In genomic region chr4:95524184-95524583, GRCh38 we compare ENCODE assay signal across 20 cellular contexts. TPM values are rescaled to one million over a fixed set of nuclear protein-coding genes. Genes with fewer than 3 reads are reported as not detected.
DNase-seq lines count a peak whose midpoint lies in the region; TF ChIP-seq lines count a peak whose summit lies in the region.
"Had no signal": no experiment of that assay in that cellular context is flagged by ENCODE, and none has a peak within 500 bp of the region (broad histone marks: within the 10 kb centered on the region; RNA-seq: fewer than 3 reads in every experiment).

No MANE protein-coding gene starts in this region.

- no peak overlapping the region for H3K4me3 Mint-ChIP-seq in nephron
- H3K4me3 Mint-ChIP-seq: CD4-positive, alpha-beta memory T cell had no signal

- peaks cover 28% of the 10 kb centered on the region for H3K4me1 Mint-ChIP-seq in nephron
- H3K4me1 Mint-ChIP-seq: CD4-positive, alpha-beta memory T cell had no signal

- peak overlapping the region; percentile 67 to 85 (median 78) for H3K27ac Mint-ChIP-seq in nephron
- H3K27ac Mint-ChIP-seq: CD4-positive, alpha-beta memory T cell had no signal

- TF ChIP-seq CTCF in BE2C (IDR thresholded peaks at IDR 0.05; ENCODE audit: low read depth, low read length) (no peak), HEK293 (tag by site-specific recombination; IDR thresholded peaks at IDR 0.05) (no peak), nephron (IDR thresholded peaks at IDR 0.05; ENCODE audit: unreplicated experiment in 3 of 3) (no peak), dorsolateral prefrontal cortex (IDR thresholded peaks at IDR 0.05 in 54 of 56, conservative IDR thresholded peaks at IDR 0.05 in 2 of 56; ENCODE audit: low read depth in 1 of 56, partially characterized antibody in 56 of 56) (no peak)

- no peaks in the 10 kb centered on the region for H3K27me3 Mint-ChIP-seq in nephron (ENCODE audit: low read depth)
- H3K27me3 Mint-ChIP-seq: CD4-positive, alpha-beta memory T cell had no signal

- peak overlapping the region; percentile 33; the same call in 1 of the 2 replicates for H3K4me3 ChIP-seq in BE2C (ENCODE audit: low read depth, low read length)
- H3K4me3 ChIP-seq in HEK293 (ENCODE audit: low read depth, low read length): no peak overlapping the region
- H3K4me3 ChIP-seq in dorsolateral prefrontal cortex: peak overlapping the region in 2 of 59 donors; percentile 19 to 20
- H3K4me3 ChIP-seq: BLaER1, HAP-1, MG63 had no signal

- H3K27me3 ChIP-seq in BE2C (no peaks in the 10 kb centered on the region), dorsolateral prefrontal cortex (no peaks in the 10 kb centered on the region)
- H3K27me3 ChIP-seq: BLaER1, MG63 had no signal

- peaks cover 12% of the 10 kb centered on the region for H3K36me3 Mint-ChIP-seq in nephron (ENCODE audit: low read depth)
- H3K36me3 Mint-ChIP-seq: CD4-positive, alpha-beta memory T cell had no signal

- POLR2A ChIA-PET in HEK293 (lab: Yijun Ruan, JAX): no interaction called here

- H3K36me3 ChIP-seq in BE2C (peaks cover 11% of the 10 kb centered on the region), HEK293 (ENCODE audit: control insufficient read depth in 2 of 2, insufficient read depth in 1 of 2, low read length in 2 of 2) (no peaks in the 10 kb centered on the region)
- H3K36me3 ChIP-seq: BLaER1, HAP-1, MG63 had no signal

- intact Hi-C loops in dorsolateral prefrontal cortex (cut with DNase I): no loop called here

- peak; percentile 75 for DNase-seq in BE2C
- peak; percentile 43 for DNase-seq in amniotic epithelial cell (ENCODE audit: low read depth)
- no peak for DNase-seq in hypothalamus (lab: John Stamatoyannopoulos, UW)
- DNase-seq in NCI-H2081 treated with DMSO at 0.1 percent for 48 hours (lab: John Stamatoyannopoulos, UW): no peak
- no peak for DNase-seq in dorsolateral prefrontal cortex
- DNase-seq: CD4-positive, alpha-beta memory T cell; IMR-90; Karpas-422; MG63; NCI-H1048; NCI-H1436; NCI-H2029; NCI-H446 treated with DMSO at 0.1 percent for 48 hours; NCI-H69; OCI-M1; SHP77 had no signal

- H3K4me1 ChIP-seq in BE2C (peaks cover 52% of the 10 kb centered on the region), HEK293 (ENCODE audit: control insufficient read depth, insufficient read depth, low read length) (peaks cover 6% of the 10 kb centered on the region)
- H3K4me1 ChIP-seq: BLaER1, HAP-1 had no signal

- H3K27ac ChIP-seq in HEK293 (ENCODE audit: extremely low read depth, low read depth, low read length) (no peak overlapping the region), dorsolateral prefrontal cortex (peak overlapping the region in 15 of 59 donors; percentile 3 to 66 (median 43))
- H3K27ac ChIP-seq: BLaER1 had no signal

- H3K9me3 Mint-ChIP-seq in nephron: no peaks in the 10 kb centered on the region
- H3K9me3 Mint-ChIP-seq: CD4-positive, alpha-beta memory T cell had no signal

- CTCF ChIA-PET in HEK293 (lab: Yijun Ruan, JAX): interaction anchor here (1.5 kb wide), 1 partner anchor 14 kb away, joined by 4 read pairs; no protein-coding TSS in a partner anchor

- H3K9me3 ChIP-seq in BE2C (no peaks in the 10 kb centered on the region), HEK293 (ENCODE audit: control insufficient read depth, insufficient read depth, low read depth, low read length) (no peaks in the 10 kb centered on the region)
- H3K9me3 ChIP-seq: BLaER1, HAP-1, MG63 had no signal

TF ChIP-seq in HEK293, 187 proteins besides CTCF, POLR2A, EP300 and RAD21:
- TF ChIP-seq ZNF776 (tag by site-specific recombination; IDR thresholded peaks at IDR 0.05; ENCODE audit: borderline replicate concordance) (no peak), ZBTB10 (tag by site-specific recombination; IDR thresholded peaks at IDR 0.05) (no peak), ZNF280D (tag by site-specific recombination; IDR thresholded peaks at IDR 0.05) (no peak), ZBTB44 (tag by site-specific recombination; IDR thresholded peaks at IDR 0.05) (peak; percentile 32)

RNA-seq across cellular contexts. Expression of gene UNC5C, which starts 24.6 kb away (rescaled TPM):
- polyA plus RNA-seq in BE2C (2012; ENCODE audit: insufficient read depth, insufficient read length, low read depth): 35.6 TPM
- 10 to 100 TPM; 16.1 to 88.4 (median 33.9) TPM for total RNA-seq in dorsolateral prefrontal cortex
- total RNA-seq: CD4-positive, alpha-beta memory T cell had no signal
- polyA plus RNA-seq: CD4-positive, alpha-beta memory T cell had no signal

Comparison
In these comparisons a context has a peak if more than half of its experiments do, and no peak if none do; other contexts are left out.
1. DNase-seq: peak in BE2C (single experiment) and amniotic epithelial cell (single experiment); none in hypothalamus (0 of 51), NCI-H2081 treated with DMSO at 0.1 percent for 48 hours (single experiment) and dorsolateral prefrontal cortex (0 of 10).